ENCODE assay signal across 11 cellular contexts in genomic region chr6:12608874-12609273, GRCh38.
DNase-seq lines count a peak whose midpoint lies in the region; ATAC-seq and TF ChIP-seq lines count a peak whose summit lies in the region.
"Had no signal": no experiment of that assay in that cellular context is flagged by ENCODE, and none has a peak within 500 bp of the region (broad histone marks: within the 10 kb centered on the region; RNA-seq: fewer than 3 reads in every experiment).

No MANE protein-coding gene starts in this region.

- H3K4me1 ChIP-seq in endodermal cell (ENCODE audit: control insufficient read depth, insufficient read depth, low read length) = no peaks in the 10 kb centered on the region

- no peaks in the 10 kb centered on the region for H3K9me3 Mint-ChIP-seq in endodermal cell
- H3K9me3 Mint-ChIP-seq: activated CD4-positive, alpha-beta memory T cell treated with anti-CD3 and anti-CD28 coated beads for 36 hours had no signal

- H3K27me3 Mint-ChIP-seq in endodermal cell (ENCODE audit: insufficient read depth) = no peaks in the 10 kb centered on the region

- 96 to 100% methylated on average over 2 to 3 of the region's 3 CpGs for WGBS in endodermal cell (ENCODE audit: insufficient coverage in 1 of 2, insufficient read length in 1 of 2), 2 experiments

- DNase-seq in endodermal cell (no peak), posterior cingulate gyrus (no peak), HK-2 (ENCODE audit: unreplicated experiment) (no peak)
- no peak for DNase-seq in stimulated activated CD4-positive, alpha-beta T cell treated with anti-CD3 and anti-CD28 coated beads, Interleukin-4, amount 100 ng/mL, for 24 hours
- DNase-seq: activated CD4-positive, alpha-beta memory T cell treated with anti-CD3 and anti-CD28 coated beads for 36 hours; NCI-H510A treated with DMSO at 0.1 percent for 48 hours; retina had no signal

- no peaks in the 10 kb centered on the region for H3K36me3 ChIP-seq in endodermal cell (ENCODE audit: control insufficient read depth, insufficient read depth, low read length)

- peak overlapping the region; percentile 29 for H3K4me3 ChIP-seq in WI38 (ENCODE audit: low read depth, low read length)
- no peak overlapping the region for H3K4me3 ChIP-seq in endodermal cell (ENCODE audit: low read length)

- no peaks in the 10 kb centered on the region for H3K4me1 Mint-ChIP-seq in endodermal cell

- no peak overlapping the region for H3K9ac ChIP-seq in endodermal cell (ENCODE audit: extremely low read depth, low read length, poor library complexity, severe bottlenecking)

- intact Hi-C loops in posterior cingulate gyrus (cut with DNase I) = loop anchor here (5.0 to 10.0 kb wide), 5 partner anchors 314 to 1024 kb away; partner anchors contain the start of gene EDN1

- TF ChIP-seq CTCF in WI38 (IDR thresholded peaks at IDR 0.05; ENCODE audit: low read depth, low read length) = no peak
- no peak for TF ChIP-seq CTCF in endodermal cell (conservative IDR thresholded peaks at IDR 0.05)

- no peak overlapping the region for H3K4me3 Mint-ChIP-seq in endodermal cell
- H3K4me3 Mint-ChIP-seq: activated CD4-positive, alpha-beta memory T cell treated with anti-CD3 and anti-CD28 coated beads for 36 hours had no signal

- ATAC-seq in GM18498 (IDR thresholded peaks at IDR 0.05; ENCODE audit: unreplicated experiment) (peak; percentile 19), GM21367 (IDR thresholded peaks at IDR 0.05; ENCODE audit: unreplicated experiment) (peak; percentile 11), HG03045 (IDR thresholded peaks at IDR 0.05; ENCODE audit: unreplicated experiment) (peak; percentile 16)

- no peaks in the 10 kb centered on the region for H3K36me3 Mint-ChIP-seq in endodermal cell (ENCODE audit: low read depth)
- H3K36me3 Mint-ChIP-seq: activated CD4-positive, alpha-beta memory T cell treated with anti-CD3 and anti-CD28 coated beads for 36 hours had no signal

- no peaks in the 10 kb centered on the region for H3K27me3 ChIP-seq in endodermal cell (ENCODE audit: control insufficient read depth, insufficient read depth, low read length, poor library complexity, severe bottlenecking)

- no peak overlapping the region for H3K27ac ChIP-seq in endodermal cell (ENCODE audit: low read depth, low read length)

- H3K27ac Mint-ChIP-seq in endodermal cell = no peak overlapping the region
- H3K27ac Mint-ChIP-seq: activated CD4-positive, alpha-beta memory T cell treated with anti-CD3 and anti-CD28 coated beads for 36 hours had no signal

- no peaks in the 10 kb centered on the region for H3K9me3 ChIP-seq in endodermal cell (ENCODE audit: control insufficient read depth, low read length)
